ENCODE assay signal across 12 cellular contexts in the genomic region with DNA sequence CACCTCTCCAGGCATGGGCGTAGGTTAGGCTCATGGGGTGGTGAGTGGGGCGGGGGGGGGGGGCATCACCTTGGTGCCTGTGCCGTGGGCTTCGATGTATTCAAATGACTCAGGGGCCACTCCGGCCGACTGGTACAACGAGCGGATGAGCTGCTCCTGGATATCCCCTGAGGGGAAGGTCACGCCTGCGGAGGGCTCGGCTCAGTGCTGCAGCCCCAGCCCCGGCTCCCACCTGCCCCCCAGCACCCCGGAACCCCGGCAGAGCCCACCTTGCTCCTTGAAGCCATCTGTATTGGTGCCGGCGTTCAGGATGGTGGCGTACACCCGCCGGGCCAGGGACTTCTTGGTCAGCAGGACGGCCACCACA. TPM values are rescaled to one million over a fixed set of nuclear protein-coding genes. Genes with fewer than 3 reads are reported as not detected.
DNase-seq lines count a peak whose midpoint lies in the region; ATAC-seq and TF ChIP-seq lines count a peak whose summit lies in the region.
"Had no signal": no experiment of that assay in that cellular context is flagged by ENCODE, and none has a peak within 500 bp of the region (broad histone marks: within the 10 kb centered on the region; RNA-seq: fewer than 3 reads in every experiment).

No MANE protein-coding gene starts in this region.

- intact Hi-C loops in Right ventricle myocardium inferior (cut with DNase I) = no loop called here
- intact Hi-C loops in cardiac septum (cut with DNase I) = no loop called here

- H3K27ac Mint-ChIP-seq in stimulated activated naive CD8-positive, alpha-beta T cell treated with anti-CD3 and anti-CD28 coated beads, Interleukin-15, amount 100 ng/mL, for 72 hours = no peak overlapping the region
- H3K27ac Mint-ChIP-seq: CD4-positive, CD25-positive, alpha-beta regulatory T cell had no signal

- H3K23ac ChIP-seq in neuronal stem cell (ENCODE audit: low read depth, low read length, poor library complexity) = no peak overlapping the region

- H3K4me1 Mint-ChIP-seq in stimulated activated naive CD8-positive, alpha-beta T cell treated with anti-CD3 and anti-CD28 coated beads, Interleukin-15, amount 100 ng/mL, for 72 hours = peaks cover 22% of the 10 kb centered on the region

- H3K9me3 Mint-ChIP-seq in stimulated activated naive CD8-positive, alpha-beta T cell treated with anti-CD3 and anti-CD28 coated beads, Interleukin-15, amount 100 ng/mL, for 72 hours = no peaks in the 10 kb centered on the region
- H3K9me3 Mint-ChIP-seq: CD4-positive, CD25-positive, alpha-beta regulatory T cell had no signal

- peaks cover 66% of the 10 kb centered on the region for H3K79me1 ChIP-seq in neuronal stem cell (ENCODE audit: low read depth, low read length)

- no peak overlapping the region for H2BK12ac ChIP-seq in neuronal stem cell (ENCODE audit: low read length)

- H3K36me3 ChIP-seq in neuronal stem cell (replicated peaks in 1 of 2; ENCODE audit: control insufficient read depth in 2 of 2, insufficient read depth in 2 of 2, low read length in 2 of 2) = peaks cover 78 to 94% of the 10 kb centered on the region in 2 donors

- peak overlapping the region; percentile 93 for H2BK5ac ChIP-seq in neuronal stem cell (ENCODE audit: low read length)

- no peak overlapping the region for H3K4me2 ChIP-seq in neuronal stem cell (ENCODE audit: insufficient read depth, low read length, poor library complexity, severe bottlenecking)
- H3K4me2 ChIP-seq: BLaER1 treated with 17β-estradiol and CSF1 and Interleukin-3, amounts not matched to agents 10 nM and 100 nM had no signal

- H3K9me3 ChIP-seq in neuronal stem cell (replicated peaks in 1 of 2; ENCODE audit: control insufficient read depth in 2 of 2, insufficient read depth in 1 of 2, low read depth in 1 of 2, low read length in 2 of 2) = no peaks in the 10 kb centered on the region
- H3K9me3 ChIP-seq: BLaER1 treated with 17β-estradiol and CSF1 and Interleukin-3, amounts not matched to agents 10 nM and 100 nM had no signal

- H3K27ac ChIP-seq in 22Rv1 (peak overlapping the region; percentile 25; the same call in 1 of the 2 replicates), VCaP (peak overlapping the region; percentile 99), neuronal stem cell (replicated peaks; ENCODE audit: low read length) (no peak overlapping the region)
- H3K27ac ChIP-seq: BLaER1 treated with 17β-estradiol and CSF1 and Interleukin-3, amounts not matched to agents 10 nM and 100 nM had no signal

- H2BK15ac ChIP-seq in neuronal stem cell (ENCODE audit: low read length) = no peak overlapping the region

- H3K4me3 ChIP-seq in neuronal stem cell (ENCODE audit: low read length in 2 of 2) = no peak overlapping the region
- H3K4me3 ChIP-seq: BLaER1 treated with 17β-estradiol and CSF1 and Interleukin-3, amounts not matched to agents 10 nM and 100 nM had no signal

- ATAC-seq in Right ventricle myocardium inferior = no peak
- no peak for ATAC-seq in stimulated activated naive CD8-positive, alpha-beta T cell treated with anti-CD3 and anti-CD28 coated beads, Interleukin-15, amount 100 ng/mL, for 72 hours

- H3K4ac ChIP-seq in neuronal stem cell (ENCODE audit: low read length) = no peak overlapping the region

- no peak overlapping the region for H2AK5ac ChIP-seq in neuronal stem cell (ENCODE audit: low read depth, low read length)

- H3K4me1 ChIP-seq in neuronal stem cell (ENCODE audit: control insufficient read depth in 2 of 2, insufficient read depth in 1 of 2, low read depth in 1 of 2, low read length in 2 of 2) = peaks cover 13 to 23% of the 10 kb centered on the region in 2 donors

- DNase-seq in Right ventricle myocardium inferior (ENCODE audit: missing footprints) (peak; percentile 39), cardiac septum (ENCODE audit: low spot score) (no peak), neuronal stem cell (ENCODE audit: low spot score) (no peak), NCI-H69 (lab: John Stamatoyannopoulos, UW) (no peak)
- DNase-seq in stimulated activated naive CD8-positive, alpha-beta T cell treated with anti-CD3 and anti-CD28 coated beads, Interleukin-15, amount 100 ng/mL, for 72 hours = no peak
- DNase-seq in activated T-cell treated with anti-CD3 and anti-CD28 coated beads, Interleukin-2, amount 50 U/mL, for 1 hour = no peak
- DNase-seq: ACHN; CD4-positive, CD25-positive, alpha-beta regulatory T cell; HCEC 1CT had no signal

- no peak overlapping the region for H4K8ac ChIP-seq in neuronal stem cell (ENCODE audit: low read depth, low read length)

- H4K91ac ChIP-seq in neuronal stem cell (ENCODE audit: low read depth, low read length, poor library complexity) = no peak overlapping the region

- H3K18ac ChIP-seq in neuronal stem cell (ENCODE audit: low read length) = no peak overlapping the region

- no peak overlapping the region for H2BK120ac ChIP-seq in neuronal stem cell (ENCODE audit: low read depth, low read length)

- no peak overlapping the region for H2AFZ ChIP-seq in neuronal stem cell (ENCODE audit: low read length)

- no peak overlapping the region for H3K4me3 Mint-ChIP-seq in stimulated activated naive CD8-positive, alpha-beta T cell treated with anti-CD3 and anti-CD28 coated beads, Interleukin-15, amount 100 ng/mL, for 72 hours
- H3K4me3 Mint-ChIP-seq: CD4-positive, CD25-positive, alpha-beta regulatory T cell had no signal

- no CpG with 5 or more reads among the region's 20 CpGs for WGBS in neuronal stem cell (ENCODE audit: extremely low coverage in 2 of 2, insufficient read length in 2 of 2, insufficient replicate concordance in 1 of 2), 2 donors

- H3K9ac ChIP-seq in neuronal stem cell (ENCODE audit: low read depth, low read length, poor library complexity) = no peak overlapping the region
- H3K9ac ChIP-seq: BLaER1 treated with 17β-estradiol and CSF1 and Interleukin-3, amounts not matched to agents 10 nM and 100 nM had no signal

- no peaks in the 10 kb centered on the region for H3K27me3 Mint-ChIP-seq in stimulated activated naive CD8-positive, alpha-beta T cell treated with anti-CD3 and anti-CD28 coated beads, Interleukin-15, amount 100 ng/mL, for 72 hours
- H3K27me3 Mint-ChIP-seq: CD4-positive, CD25-positive, alpha-beta regulatory T cell had no signal

- TF ChIP-seq CTCF in 22Rv1 (IDR thresholded peaks at IDR 0.05) (no peak), VCaP (conservative IDR thresholded peaks at IDR 0.05) (no peak)

- no peak overlapping the region for H3K14ac ChIP-seq in neuronal stem cell (ENCODE audit: low read length)

- no peaks in the 10 kb centered on the region for H3K27me3 ChIP-seq in neuronal stem cell (ENCODE audit: control insufficient read depth in 3 of 3, insufficient read depth in 3 of 3, low read depth in 1 of 3, low read length in 3 of 3)
- H3K27me3 ChIP-seq: BLaER1 treated with 17β-estradiol and CSF1 and Interleukin-3, amounts not matched to agents 10 nM and 100 nM had no signal

RNA-seq across cellular contexts. Expression of a gene that starts 5.4 kb away (rescaled TPM):
- total RNA-seq in Right ventricle myocardium inferior (46.6 TPM), cardiac septum (22.9 TPM)
- polyA plus RNA-seq in neuronal stem cell (2013, experiment 1 of 2) = 128 TPM
- 131 TPM for polyA plus RNA-seq in neuronal stem cell (2013, experiment 2 of 2)

RNA-seq across cellular contexts. Expression of a gene that starts 27.0 kb away (rescaled TPM):
- total RNA-seq in Right ventricle myocardium inferior (59.3 TPM), cardiac septum (47.6 TPM)
- polyA plus RNA-seq in neuronal stem cell (2013, experiment 1 of 2) = 33.5 TPM
- polyA plus RNA-seq in neuronal stem cell (2013, experiment 2 of 2) = 31.8 TPM

RNA-seq across cellular contexts. Expression of a gene that starts 40.9 kb away (rescaled TPM):
- total RNA-seq in Right ventricle myocardium inferior (80.9 TPM), cardiac septum (67.4 TPM)
- polyA plus RNA-seq in neuronal stem cell (2013, experiment 1 of 2) = 67.9 TPM
- 66.6 TPM for polyA plus RNA-seq in neuronal stem cell (2013, experiment 2 of 2)

RNA-seq across cellular contexts. Expression of a gene that starts 41.0 kb away (rescaled TPM):
- total RNA-seq in Right ventricle myocardium inferior = 19.3 TPM
- 21.0 TPM for total RNA-seq in cardiac septum
- polyA plus RNA-seq in neuronal stem cell (2013, experiment 1 of 2) = 25.7 TPM
- 26.2 TPM for polyA plus RNA-seq in neuronal stem cell (2013, experiment 2 of 2)

RNA-seq across cellular contexts. Expression of a gene that starts 55.1 kb away (rescaled TPM):
- total RNA-seq in Right ventricle myocardium inferior (175 TPM), cardiac septum (144 TPM)
- 72.9 TPM for polyA plus RNA-seq in neuronal stem cell (2013, experiment 1 of 2)
- polyA plus RNA-seq in neuronal stem cell (2013, experiment 2 of 2) = 72.2 TPM
